Comparison of ENCODE assay signal across 1 cellular context in genomic region chr1:153659656-153660055, GRCh38.
TF ChIP-seq lines count a peak whose summit lies in the region.

No MANE protein-coding gene starts in this region.

TF ChIP-seq in A549, 52 proteins besides CTCF, POLR2A, EP300 and RAD21 (continued from another document):
- TF ChIP-seq HOXA7 (CRISPR knock-in tag; IDR thresholded peaks at IDR 0.05) (no peak), HOXB13 (CRISPR knock-in tag; IDR thresholded peaks at IDR 0.05; ENCODE audit: low read depth) (no peak), NR3C1 (IDR thresholded peaks at IDR 0.05) (no peak), CEBPB (IDR thresholded peaks at IDR 0.05) (no peak), FOSL2 (IDR thresholded peaks at IDR 0.05) (no peak), FOSL2 (CRISPR knock-in tag; IDR thresholded peaks at IDR 0.05) (no peak), RCOR1 (IDR thresholded peaks at IDR 0.05; ENCODE audit: low read depth, low read length) (no peak), ZFP36 (IDR thresholded peaks at IDR 0.05; ENCODE audit: borderline replicate concordance, partially characterized antibody) (no peak)
TF ChIP-seq in A549: peak in this region for 0.
